In genomic region chr15:85331666-85332261, GRCh38 we compare ENCODE assay signal across 1 cellular context.
TF ChIP-seq lines count a peak whose summit lies in the region.

No MANE protein-coding gene starts in this region.

TF ChIP-seq in HepG2, 621 proteins besides CTCF, POLR2A, EP300 and RAD21:
- no peak for TF ChIP-seq ZNF326 (CRISPR knock-in tag; IDR thresholded peaks at IDR 0.05; ENCODE audit: borderline replicate concordance)
- no peak for TF ChIP-seq PAXIP1 (CRISPR knock-in tag; conservative IDR thresholded peaks at IDR 0.05)
- no peak for TF ChIP-seq SRY (CRISPR knock-in tag; IDR thresholded peaks at IDR 0.05)
- TF ChIP-seq, protein P1, sequence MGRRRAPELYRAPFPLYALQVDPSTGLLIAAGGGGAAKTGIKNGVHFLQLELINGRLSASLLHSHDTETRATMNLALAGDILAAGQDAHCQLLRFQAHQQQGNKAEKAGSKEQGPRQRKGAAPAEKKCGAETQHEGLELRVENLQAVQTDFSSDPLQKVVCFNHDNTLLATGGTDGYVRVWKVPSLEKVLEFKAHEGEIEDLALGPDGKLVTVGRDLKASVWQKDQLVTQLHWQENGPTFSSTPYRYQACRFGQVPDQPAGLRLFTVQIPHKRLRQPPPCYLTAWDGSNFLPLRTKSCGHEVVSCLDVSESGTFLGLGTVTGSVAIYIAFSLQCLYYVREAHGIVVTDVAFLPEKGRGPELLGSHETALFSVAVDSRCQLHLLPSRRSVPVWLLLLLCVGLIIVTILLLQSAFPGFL (CRISPR knock-in tag; IDR thresholded peaks at IDR 0.05): no peak
- TF ChIP-seq, protein P2, sequence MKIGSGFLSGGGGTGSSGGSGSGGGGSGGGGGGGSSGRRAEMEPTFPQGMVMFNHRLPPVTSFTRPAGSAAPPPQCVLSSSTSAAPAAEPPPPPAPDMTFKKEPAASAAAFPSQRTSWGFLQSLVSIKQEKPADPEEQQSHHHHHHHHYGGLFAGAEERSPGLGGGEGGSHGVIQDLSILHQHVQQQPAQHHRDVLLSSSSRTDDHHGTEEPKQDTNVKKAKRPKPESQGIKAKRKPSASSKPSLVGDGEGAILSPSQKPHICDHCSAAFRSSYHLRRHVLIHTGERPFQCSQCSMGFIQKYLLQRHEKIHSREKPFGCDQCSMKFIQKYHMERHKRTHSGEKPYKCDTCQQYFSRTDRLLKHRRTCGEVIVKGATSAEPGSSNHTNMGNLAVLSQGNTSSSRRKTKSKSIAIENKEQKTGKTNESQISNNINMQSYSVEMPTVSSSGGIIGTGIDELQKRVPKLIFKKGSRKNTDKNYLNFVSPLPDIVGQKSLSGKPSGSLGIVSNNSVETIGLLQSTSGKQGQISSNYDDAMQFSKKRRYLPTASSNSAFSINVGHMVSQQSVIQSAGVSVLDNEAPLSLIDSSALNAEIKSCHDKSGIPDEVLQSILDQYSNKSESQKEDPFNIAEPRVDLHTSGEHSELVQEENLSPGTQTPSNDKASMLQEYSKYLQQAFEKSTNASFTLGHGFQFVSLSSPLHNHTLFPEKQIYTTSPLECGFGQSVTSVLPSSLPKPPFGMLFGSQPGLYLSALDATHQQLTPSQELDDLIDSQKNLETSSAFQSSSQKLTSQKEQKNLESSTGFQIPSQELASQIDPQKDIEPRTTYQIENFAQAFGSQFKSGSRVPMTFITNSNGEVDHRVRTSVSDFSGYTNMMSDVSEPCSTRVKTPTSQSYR (CRISPR knock-in tag; IDR thresholded peaks at IDR 0.05; ENCODE audit: borderline replicate concordance): no peak
- no peak for TF ChIP-seq ATF6 (CRISPR knock-in tag; conservative IDR thresholded peaks at IDR 0.05)
- TF ChIP-seq ZNF343 (CRISPR knock-in tag; IDR thresholded peaks at IDR 0.05): no peak
- TF ChIP-seq, protein P3, sequence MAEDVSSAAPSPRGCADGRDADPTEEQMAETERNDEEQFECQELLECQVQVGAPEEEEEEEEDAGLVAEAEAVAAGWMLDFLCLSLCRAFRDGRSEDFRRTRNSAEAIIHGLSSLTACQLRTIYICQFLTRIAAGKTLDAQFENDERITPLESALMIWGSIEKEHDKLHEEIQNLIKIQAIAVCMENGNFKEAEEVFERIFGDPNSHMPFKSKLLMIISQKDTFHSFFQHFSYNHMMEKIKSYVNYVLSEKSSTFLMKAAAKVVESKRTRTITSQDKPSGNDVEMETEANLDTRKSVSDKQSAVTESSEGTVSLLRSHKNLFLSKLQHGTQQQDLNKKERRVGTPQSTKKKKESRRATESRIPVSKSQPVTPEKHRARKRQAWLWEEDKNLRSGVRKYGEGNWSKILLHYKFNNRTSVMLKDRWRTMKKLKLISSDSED (CRISPR knock-in tag; IDR thresholded peaks at IDR 0.05): no peak
- no peak for TF ChIP-seq ATF3 (CRISPR knock-in tag; IDR thresholded peaks at IDR 0.05)
- TF ChIP-seq ZFY (CRISPR knock-in tag; IDR thresholded peaks at IDR 0.05): no peak; the same call in 1 of the 2 replicates
- no peak for TF ChIP-seq ZNF251 (CRISPR knock-in tag; IDR thresholded peaks at IDR 0.05)
- no peak for TF ChIP-seq ZNF180 (CRISPR knock-in tag; IDR thresholded peaks at IDR 0.05; ENCODE audit: borderline replicate concordance, low read depth)
